Comparison of ENCODE assay signal across 2 cellular contexts in the genomic region with DNA sequence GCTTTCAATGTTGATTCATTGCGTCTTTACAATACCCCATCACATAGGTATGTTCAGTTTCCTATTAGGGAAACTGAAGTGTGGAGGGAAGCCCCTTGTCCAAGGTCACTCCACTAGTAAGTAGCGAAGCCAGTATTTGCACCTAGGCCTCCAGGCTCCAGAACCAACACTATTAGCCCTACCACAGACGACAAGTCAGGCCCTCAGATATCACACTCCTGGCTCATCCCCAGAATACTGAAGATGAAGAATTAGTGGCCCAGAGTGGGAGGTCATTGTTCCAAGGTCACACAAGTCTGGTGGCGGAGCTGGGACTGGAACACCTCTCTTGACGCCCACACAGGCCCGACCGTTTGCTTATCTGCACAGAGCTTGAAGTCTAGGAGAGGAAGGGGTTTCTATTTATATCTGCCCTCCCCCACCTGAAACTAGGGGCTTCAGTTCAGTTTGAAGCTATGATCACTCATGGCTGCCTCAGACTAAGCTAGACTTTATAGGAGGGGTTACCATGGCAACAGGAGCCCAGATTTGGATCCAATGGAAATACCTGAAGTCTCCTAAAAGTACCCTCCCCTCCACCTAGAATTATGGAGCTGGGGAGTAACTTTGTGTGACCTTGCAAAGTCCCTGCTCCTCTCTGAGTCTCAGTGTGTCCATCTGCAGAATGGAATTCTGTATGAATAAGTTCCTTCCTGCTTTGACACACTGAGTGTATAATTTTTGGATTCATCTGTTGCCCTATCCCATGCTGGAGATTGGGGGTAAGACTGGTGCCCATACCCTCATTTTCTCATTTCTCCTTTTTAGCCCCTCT.
TF ChIP-seq lines count a peak whose summit lies in the region.

No MANE protein-coding gene starts in this region.

TF ChIP-seq in HCT116, 20 proteins besides CTCF, POLR2A, EP300 and RAD21:
- TF ChIP-seq CEBPB (IDR thresholded peaks at IDR 0.05; ENCODE audit: low read depth) = no peak
- no peak for TF ChIP-seq JUND (IDR thresholded peaks at IDR 0.05)
- TF ChIP-seq MAX (IDR thresholded peaks at IDR 0.05) = no peak
- no peak for TF ChIP-seq EZH2phosphoT487 (IDR thresholded peaks at IDR 0.05; ENCODE audit: borderline replicate concordance)
- TF ChIP-seq TCF7L2 (IDR thresholded peaks at IDR 0.05; ENCODE audit: borderline replicate concordance, extremely low read depth, insufficient read depth, insufficient read length) = no peak
- no peak for TF ChIP-seq ZFX (IDR thresholded peaks at IDR 0.05)
- TF ChIP-seq ZNF274 (IDR thresholded peaks at IDR 0.05; ENCODE audit: low read depth, low read length) = no peak
- no peak for TF ChIP-seq YY1 (IDR thresholded peaks at IDR 0.05; ENCODE audit: extremely low read depth, insufficient replicate concordance, low read depth, low read length)
- TF ChIP-seq ZBTB33 (IDR thresholded peaks at IDR 0.05; ENCODE audit: extremely low read depth, insufficient replicate concordance, low read length) = no peak
- TF ChIP-seq SRF (IDR thresholded peaks at IDR 0.05; ENCODE audit: low read depth) = no peak
- no peak for TF ChIP-seq POLR2AphosphoS5 (IDR thresholded peaks at IDR 0.05; ENCODE audit: low read depth, low read length)
- TF ChIP-seq FOSL1 (IDR thresholded peaks at IDR 0.05; ENCODE audit: low read depth) = no peak
- no peak for TF ChIP-seq ELF1 (IDR thresholded peaks at IDR 0.05; ENCODE audit: borderline replicate concordance, low read depth)
- TF ChIP-seq, protein P1, sequence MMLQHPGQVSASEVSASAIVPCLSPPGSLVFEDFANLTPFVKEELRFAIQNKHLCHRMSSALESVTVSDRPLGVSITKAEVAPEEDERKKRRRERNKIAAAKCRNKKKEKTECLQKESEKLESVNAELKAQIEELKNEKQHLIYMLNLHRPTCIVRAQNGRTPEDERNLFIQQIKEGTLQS (IDR thresholded peaks at IDR 0.05) = no peak
- TF ChIP-seq EGR1 (IDR thresholded peaks at IDR 0.05; ENCODE audit: low read depth) = no peak
- no peak for TF ChIP-seq EZH2 (IDR thresholded peaks at IDR 0.05)
- TF ChIP-seq REST (IDR thresholded peaks at IDR 0.05; ENCODE audit: low read depth) = no peak
- no peak for TF ChIP-seq SIN3A (IDR thresholded peaks at IDR 0.05; ENCODE audit: low read depth)
- TF ChIP-seq CBX3 (IDR thresholded peaks at IDR 0.05; ENCODE audit: low read depth) = no peak
- TF ChIP-seq SP1 (IDR thresholded peaks at IDR 0.05; ENCODE audit: low read depth) = no peak

TF ChIP-seq in SK-N-SH, 30 proteins besides CTCF, POLR2A, EP300 and RAD21:
- TF ChIP-seq FOXM1 (IDR thresholded peaks at IDR 0.05; ENCODE audit: low read depth) (no peak), TAF1 (IDR thresholded peaks at IDR 0.05; ENCODE audit: borderline replicate concordance, low read depth, low read length) (no peak), JUND (IDR thresholded peaks at IDR 0.05) (no peak), RCOR1 (IDR thresholded peaks at IDR 0.05; ENCODE audit: low read length) (no peak), GATA2 (CRISPR knock-in tag; IDR thresholded peaks at IDR 0.05) (no peak), POLR2AphosphoS5 (IDR thresholded peaks at IDR 0.05; ENCODE audit: low read depth, low read length) (no peak), USF2 (IDR thresholded peaks at IDR 0.05; ENCODE audit: borderline replicate concordance, low read depth, low read length) (no peak), EZH2phosphoT487 (IDR thresholded peaks at IDR 0.05; ENCODE audit: borderline replicate concordance, low read depth) (no peak), RXRA (IDR thresholded peaks at IDR 0.05; ENCODE audit: borderline replicate concordance, low read depth) (no peak), ELF1 (IDR thresholded peaks at IDR 0.05) (no peak), MAX (IDR thresholded peaks at IDR 0.05; ENCODE audit: low read depth) (no peak), SMC3 (IDR thresholded peaks at IDR 0.05; ENCODE audit: low read depth, low read length) (no peak), NFIC (IDR thresholded peaks at IDR 0.05; ENCODE audit: borderline replicate concordance) (no peak), MEF2A (IDR thresholded peaks at IDR 0.05; ENCODE audit: borderline replicate concordance, low read depth) (no peak), REST (IDR thresholded peaks at IDR 0.05; ENCODE audit: low read depth, low read length) (no peak)
- TF ChIP-seq, protein P2, sequence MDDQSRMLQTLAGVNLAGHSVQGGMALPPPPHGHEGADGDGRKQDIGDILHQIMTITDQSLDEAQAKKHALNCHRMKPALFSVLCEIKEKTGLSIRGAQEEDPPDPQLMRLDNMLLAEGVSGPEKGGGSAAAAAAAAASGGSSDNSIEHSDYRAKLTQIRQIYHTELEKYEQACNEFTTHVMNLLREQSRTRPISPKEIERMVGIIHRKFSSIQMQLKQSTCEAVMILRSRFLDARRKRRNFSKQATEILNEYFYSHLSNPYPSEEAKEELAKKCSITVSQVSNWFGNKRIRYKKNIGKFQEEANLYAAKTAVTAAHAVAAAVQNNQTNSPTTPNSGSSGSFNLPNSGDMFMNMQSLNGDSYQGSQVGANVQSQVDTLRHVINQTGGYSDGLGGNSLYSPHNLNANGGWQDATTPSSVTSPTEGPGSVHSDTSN (IDR thresholded peaks at IDR 0.05) = no peak
